ENCODE assay signal across 34 cellular contexts in the genomic region with DNA sequence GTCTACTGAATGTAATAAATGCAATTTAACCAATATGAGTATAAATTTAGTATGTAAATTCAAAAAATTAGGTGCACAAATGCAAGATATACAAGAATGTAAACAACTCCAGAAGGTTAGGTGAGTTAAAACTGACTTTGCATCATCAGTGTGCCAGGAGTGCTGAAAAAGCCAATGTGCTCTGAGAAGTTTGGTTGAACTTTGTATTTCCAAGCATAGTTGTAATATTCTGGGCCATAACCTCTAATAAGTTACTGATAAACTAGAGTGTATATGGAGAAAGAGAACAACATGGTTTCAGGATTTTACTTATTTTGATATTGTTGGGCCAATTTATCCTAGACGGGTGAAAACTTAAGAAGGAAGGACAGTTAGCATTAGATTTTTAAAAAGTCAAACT.
"Had no signal": no experiment of that assay in that cellular context is flagged by ENCODE, and none has a peak within 500 bp of the region (broad histone marks: within the 10 kb centered on the region; RNA-seq: fewer than 3 reads in every experiment).

No MANE protein-coding gene starts in this region.

- H3K9ac ChIP-seq: KMS-11 had no signal

- H3K4me3 ChIP-seq: MG63 had no signal

- H3K27me3 ChIP-seq: MG63 had no signal

- H3K4me2 ChIP-seq: KMS-11 had no signal

- H3K36me3 ChIP-seq: MG63 had no signal

- H3K27ac ChIP-seq: KMS-11 had no signal

- DNase-seq: Karpas-422, Kasumi-1, MG63, MM.1S, MV-4-11, NCI-H1048, NCI-H1092, NCI-H1092 treated with DMSO at 0.1 percent for 48 hours, NCI-H1105, NCI-H1105 treated with DMSO at 0.1 percent for 48 hours, NCI-H1417, NCI-H1417 treated with DMSO at 0.1 percent for 48 hours, NCI-H1436, NCI-H1436 treated with DMSO at 0.1 percent for 48 hours, NCI-H146, NCI-H1694, NCI-H1694 treated with DMSO at 0.1 percent for 48 hours, NCI-H187, NCI-H187 treated with DMSO at 0.1 percent for 48 hours, NCI-H1930, NCI-H2029, NCI-H2029 treated with DMSO at 0.1 percent for 48 hours, NCI-H2081, NCI-H2081 treated with DMSO at 0.1 percent for 48 hours, NCI-H2107, NCI-H2171, NCI-H2171 treated with DMSO at 0.1 percent for 48 hours, NCI-H2227 treated with DMSO at 0.1 percent for 48 hours, NCI-H226, NCI-H345, NCI-H446, NCI-H446 treated with DMSO at 0.1 percent for 48 hours, NCI-H510A had no signal
